ENCODE assay signal across 15 cellular contexts in genomic region chr1:17168480-17168878, GRCh38. TPM values are rescaled to one million over a fixed set of nuclear protein-coding genes. Genes with fewer than 3 reads are reported as not detected.
DNase-seq lines count a peak whose midpoint lies in the region; ATAC-seq, FAIRE-seq and TF ChIP-seq lines count a peak whose summit lies in the region.
"Had no signal": no experiment of that assay in that cellular context is flagged by ENCODE, and none has a peak within 500 bp of the region (broad histone marks: within the 10 kb centered on the region; RNA-seq: fewer than 3 reads in every experiment).

No MANE protein-coding gene starts in this region.

- H3K4me1 ChIP-seq in CD8-positive, alpha-beta memory T cell (ENCODE audit: insufficient read depth, low read length), result no peaks in the 10 kb centered on the region

- FAIRE-seq in frontal cortex (lab: Jason Lieb, UNC), result no peak
- FAIRE-seq: GM18507 had no signal

- H3K36me3 ChIP-seq in brain microvascular endothelial cell (replicated peaks), result no peaks in the 10 kb centered on the region
- H3K36me3 ChIP-seq in CD8-positive, alpha-beta memory T cell (ENCODE audit: insufficient read depth, low read length), result no peaks in the 10 kb centered on the region

- in situ Hi-C loops in brain microvascular endothelial cell (cut with HindIII; ENCODE audit: low pct_ligation_motif_present, low sequenced_read_pairs), result no loop called here

- CTCF ChIA-PET in AG04450 (lab: Charles Lee), result interaction anchor here (0.6 to 1.6 kb wide), 4 partner anchors 11 to 134 kb away, joined by 3 to 6 read pairs (median 4); no protein-coding TSS in a partner anchor
- CTCF ChIA-PET in CD8-positive, alpha-beta memory T cell (lab: Charles Lee), result no interaction called here

- ATAC-seq in GM21717 (IDR thresholded peaks at IDR 0.05; ENCODE audit: unreplicated experiment), result no peak
- ATAC-seq: activated CD8-positive, alpha-beta T cell treated with anti-CD3 and anti-CD28 coated beads, Interleukin-2, amount 10 ng/mL, durations not matched to agents 7 days and 5 days; left ventricle myocardium superior; T-helper 17 cell had no signal

- H3K4me3 Mint-ChIP-seq in CD8-positive, alpha-beta memory T cell, result no peak overlapping the region
- H3K4me3 Mint-ChIP-seq: activated CD8-positive, alpha-beta T cell treated with anti-CD3 and anti-CD28 coated beads, Interleukin-2, amount 10 ng/mL, durations not matched to agents 7 days and 5 days; dendritic cell treated with granulocyte-macrophage colony-stimulating factor and Interleukin-4, amounts not matched to agents 40 ng/mL and 50 ng/mL, for 4 days; T-helper 17 cell had no signal

- H3K4me3 ChIP-seq in AG04450 (ENCODE audit: low read depth, low read length) (no peak overlapping the region), brain microvascular endothelial cell (ENCODE audit: low read depth, low read length) (no peak overlapping the region)
- no peak overlapping the region for H3K4me3 ChIP-seq in CD8-positive, alpha-beta memory T cell (ENCODE audit: low read length)

- no peak for TF ChIP-seq CTCF in AG04450 (IDR thresholded peaks at IDR 0.05; ENCODE audit: low read depth, low read length)
- TF ChIP-seq CTCF in brain microvascular endothelial cell (IDR thresholded peaks at IDR 0.05; ENCODE audit: low read depth, low read length, missing control alignments), result no peak

- no peaks in the 10 kb centered on the region for H3K36me3 Mint-ChIP-seq in CD8-positive, alpha-beta memory T cell

- H3K27ac ChIP-seq in AG04450 (ENCODE audit: low read depth, low read length) (peak overlapping the region; percentile 89), brain microvascular endothelial cell (peak overlapping the region; percentile 84)
- H3K27ac ChIP-seq in CD8-positive, alpha-beta memory T cell (ENCODE audit: low read depth, low read length), result no peak overlapping the region

- no peak; the same call in 1 of the 2 replicates for TF ChIP-seq EP300 in Ishikawa (IDR thresholded peaks at IDR 0.05; ENCODE audit: borderline replicate concordance)

- H3K9me3 ChIP-seq in AG04450 (ENCODE audit: control insufficient read depth, insufficient read depth, low read length), result no peaks in the 10 kb centered on the region
- no peaks in the 10 kb centered on the region for H3K9me3 ChIP-seq in CD8-positive, alpha-beta memory T cell (ENCODE audit: low read length)

- POLR2A ChIA-PET in AG04450 (lab: Yijun Ruan, JAX), result interaction anchor here (0.6 to 0.7 kb wide), 5 partner anchors 12 to 1246 kb away, joined by 3 to 8 read pairs (median 6); no protein-coding TSS in a partner anchor
- POLR2A ChIA-PET in CD8-positive, alpha-beta memory T cell (lab: Charles Lee), result no interaction called here

- no peaks in the 10 kb centered on the region for H3K27me3 ChIP-seq in AG04450 (ENCODE audit: control insufficient read depth, insufficient read depth, low read length)
- no peaks in the 10 kb centered on the region for H3K27me3 ChIP-seq in brain microvascular endothelial cell (replicated peaks)
- peaks cover 4% of the 10 kb centered on the region for H3K27me3 ChIP-seq in CD8-positive, alpha-beta memory T cell (ENCODE audit: insufficient read depth, low read length, poor library complexity, severe bottlenecking)

- no peaks in the 10 kb centered on the region for H3K4me1 Mint-ChIP-seq in CD8-positive, alpha-beta memory T cell
- H3K4me1 Mint-ChIP-seq: T-helper 17 cell had no signal

- no peak overlapping the region for H3K27ac Mint-ChIP-seq in CD8-positive, alpha-beta memory T cell
- H3K27ac Mint-ChIP-seq: activated CD8-positive, alpha-beta T cell treated with anti-CD3 and anti-CD28 coated beads, Interleukin-2, amount 10 ng/mL, durations not matched to agents 7 days and 5 days; dendritic cell treated with granulocyte-macrophage colony-stimulating factor and Interleukin-4, amounts not matched to agents 40 ng/mL and 50 ng/mL, for 4 days; T-helper 17 cell had no signal

- H3K27me3 Mint-ChIP-seq in CD8-positive, alpha-beta memory T cell, result peaks cover 4 to 36% of the 10 kb centered on the region in 2 donors

- peak; percentile 48 for DNase-seq in AG04450 (ENCODE audit: low read depth, low spot score)
- peak; percentile 64 for DNase-seq in brain microvascular endothelial cell
- DNase-seq in islet precursor cell, result peak; percentile 87
- DNase-seq in frontal cortex (ENCODE audit: low spot score in 2 of 2), result no peak
- no peak for DNase-seq in activated naive CD4-positive, alpha-beta T cell (lab: John Stamatoyannopoulos, UW)
- DNase-seq in CD8-positive, alpha-beta memory T cell, result no peak
- DNase-seq: activated CD8-positive, alpha-beta T cell treated with anti-CD3 and anti-CD28 coated beads, Interleukin-2, amount 10 ng/mL, durations not matched to agents 7 days and 5 days; head of caudate nucleus; left ventricle myocardium superior; stimulated activated CD4-positive, alpha-beta T cell treated with anti-CD3 and anti-CD28 coated beads, Interleukin-15, amount 100 ng/mL, for 24 hours; T-helper 17 cell had no signal

- TF ChIP-seq RAD21 in Ishikawa (IDR thresholded peaks at IDR 0.05; ENCODE audit: low read depth), result no peak

- no peaks in the 10 kb centered on the region for H3K9me3 Mint-ChIP-seq in CD8-positive, alpha-beta memory T cell

TF ChIP-seq in Ishikawa, 13 proteins besides CTCF, POLR2A, EP300 and RAD21:
- TF ChIP-seq YY1 (IDR thresholded peaks at IDR 0.05; ENCODE audit: low read depth), result peak; percentile 43; the same call in 1 of the 2 replicates
- TF ChIP-seq TEAD4 (IDR thresholded peaks at IDR 0.05), result peak; percentile 51; the same call in 1 of the 2 replicates
- peak; percentile 74; the same call in 1 of the 2 replicates for TF ChIP-seq NFIC (IDR thresholded peaks at IDR 0.05)
- peak; percentile 67; the same call in 1 of the 2 replicates for TF ChIP-seq FOXM1 (IDR thresholded peaks at IDR 0.05; ENCODE audit: borderline replicate concordance, low read depth)
- TF ChIP-seq ZBTB7A (IDR thresholded peaks at IDR 0.05; ENCODE audit: low read depth), result no peak; the same call in 1 of the 2 replicates
- TF ChIP-seq TCF12 (IDR thresholded peaks at IDR 0.05; ENCODE audit: low read depth), result peak; percentile 51; the same call in 1 of the 2 replicates

RNA-seq across cellular contexts. Expression of gene PADI1, which starts 36.4 kb away (rescaled TPM):
- polyA plus RNA-seq in AG04450 (2011; rRNA removed), result not detected in 2 replicates
- 0.09 TPM in 1 of 2 replicates, not detected in the other for polyA minus RNA-seq in AG04450 (2011; rRNA and poly(A)+ RNA removed)
- total RNA-seq in frontal cortex, result not detected
- total RNA-seq in CD8-positive, alpha-beta memory T cell, result not detected
- not detected for polyA plus RNA-seq in CD8-positive, alpha-beta memory T cell
- total RNA-seq: activated CD8-positive, alpha-beta T cell treated with anti-CD3 and anti-CD28 coated beads, Interleukin-2, amount 10 ng/mL, durations not matched to agents 7 days and 5 days; left ventricle myocardium superior; T-helper 17 cell had no signal

RNA-seq across cellular contexts. Expression of gene PADI2, which starts 49.2 kb away (rescaled TPM):
- polyA plus RNA-seq in AG04450 (2011; rRNA removed), result not detected in 2 replicates
- not detected in 2 replicates for polyA minus RNA-seq in AG04450 (2011; rRNA and poly(A)+ RNA removed)
- 0.41 TPM for total RNA-seq in frontal cortex
- not detected for total RNA-seq in CD8-positive, alpha-beta memory T cell
- polyA plus RNA-seq in CD8-positive, alpha-beta memory T cell, result not detected
- total RNA-seq: activated CD8-positive, alpha-beta T cell treated with anti-CD3 and anti-CD28 coated beads, Interleukin-2, amount 10 ng/mL, durations not matched to agents 7 days and 5 days had no signal

Comparison
In these comparisons a context has a peak if more than half of its experiments do, and no peak if none do; other contexts are left out.
1. DNase-seq: peak in AG04450 (single experiment), brain microvascular endothelial cell (single experiment) and islet precursor cell (single experiment); none in frontal cortex (0 of 2), activated naive CD4-positive, alpha-beta T cell (0 of 4) and CD8-positive, alpha-beta memory T cell (0 of 5).